14 cellular contexts compared by ENCODE assay signal in genomic region chr5:18800293-18801025, GRCh38.
DNase-seq lines count a peak whose midpoint lies in the region; ATAC-seq and TF ChIP-seq lines count a peak whose summit lies in the region.
"Had no signal": no experiment of that assay in that cellular context is flagged by ENCODE, and none has a peak within 500 bp of the region (broad histone marks: within the 10 kb centered on the region; RNA-seq: fewer than 3 reads in every experiment).

No MANE protein-coding gene starts in this region.

- no peak overlapping the region for H2BK15ac ChIP-seq in H9 (ENCODE audit: low read depth, low read length)
- H2BK15ac ChIP-seq in mesendoderm (replicated peaks; ENCODE audit: low read depth): no peak overlapping the region

- intact Hi-C loops in natural killer cell (cut with micrococcal nuclease): no loop called here

- no peaks in the 10 kb centered on the region for H3K23me2 ChIP-seq in H9 (ENCODE audit: insufficient read length, low read depth, low read length, poor library complexity, severe bottlenecking)

- H2BK120ac ChIP-seq in H9 (ENCODE audit: low read depth, low read length, poor library complexity, severe bottlenecking) (no peak overlapping the region), mesendoderm (ENCODE audit: low read depth, low read length) (no peak overlapping the region)

- H3K27ac ChIP-seq in H9 (ENCODE audit: insufficient read length, low read depth, low read length) (no peak overlapping the region), mesendoderm (ENCODE audit: low read depth, low read length) (no peak overlapping the region), suprapubic skin (no peak overlapping the region)
- H3K27ac ChIP-seq: BLaER1 had no signal

- TF ChIP-seq EP300 in suprapubic skin (IDR thresholded peaks at IDR 0.05): no peak

- no peak overlapping the region for H3K14ac ChIP-seq in H9 (ENCODE audit: insufficient read depth, low read length)

- H3K36me3 Mint-ChIP-seq in H9 (ENCODE audit: insufficient read depth in 1 of 3, low read depth in 3 of 3) (peaks cover 0 to 2% (median 0%) of the 10 kb centered on the region in 3 experiments; a peak in 1 of 7 replicates), chondrocyte (ENCODE audit: low read depth) (no peaks in the 10 kb centered on the region), natural killer cell (no peaks in the 10 kb centered on the region)
- H3K36me3 Mint-ChIP-seq: CD8-positive, alpha-beta memory T cell had no signal

- no peak overlapping the region for H4K5ac ChIP-seq in H9 (ENCODE audit: insufficient read length, low read depth, low read length)
- H4K5ac ChIP-seq in mesendoderm (ENCODE audit: low read length): no peak overlapping the region

- DNase-seq in H9 (no peak), chondrocyte (ENCODE audit: low spot score) (peak; percentile 63), mesendoderm (no peak), natural killer cell (no peak), suprapubic skin (ENCODE audit: low spot score in 2 of 2) (no peak), NCI-H146 (lab: John Stamatoyannopoulos, UW) (no peak)
- DNase-seq: 8988T; AML-193; Caco-2; CD8-positive, alpha-beta memory T cell; DND-41; GDM1 had no signal

- no peaks in the 10 kb centered on the region for H3K79me1 ChIP-seq in H9 (ENCODE audit: insufficient read depth, low read depth, low read length, poor library complexity, severe bottlenecking)
- H3K79me1 ChIP-seq in mesendoderm (ENCODE audit: low read length): no peaks in the 10 kb centered on the region

- no peak for TF ChIP-seq POLR2A in suprapubic skin (IDR thresholded peaks at IDR 0.05)

- H3K27ac Mint-ChIP-seq in H9: peak overlapping the region; percentile 59 to 92 (median 84); a peak in 5 of 7 replicates
- no peak overlapping the region for H3K27ac Mint-ChIP-seq in chondrocyte (ENCODE audit: unreplicated experiment)
- no peak overlapping the region for H3K27ac Mint-ChIP-seq in natural killer cell

- H4K8ac ChIP-seq in H9 (replicated peaks; ENCODE audit: insufficient read length, low read depth, low read length): no peak overlapping the region
- no peak overlapping the region for H4K8ac ChIP-seq in mesendoderm (ENCODE audit: low read depth, low read length)

- no peaks in the 10 kb centered on the region for H3F3A ChIP-seq in Loucy (ENCODE audit: low read depth)

- H3K56ac ChIP-seq in H9 (ENCODE audit: insufficient read length, low read depth, low read length) (no peak overlapping the region), mesendoderm (ENCODE audit: low read length) (peak overlapping the region; percentile 39)

- no peaks in the 10 kb centered on the region for H3K36me3 ChIP-seq in Loucy (ENCODE audit: insufficient read depth, low read length)
- no peaks in the 10 kb centered on the region for H3K36me3 ChIP-seq in mesendoderm (ENCODE audit: control insufficient read depth, insufficient read depth, low read length)
- no peaks in the 10 kb centered on the region for H3K36me3 ChIP-seq in suprapubic skin
- H3K36me3 ChIP-seq: BLaER1 had no signal

- H3K9me2 ChIP-seq in Loucy (replicated peaks; ENCODE audit: low read depth, low read length): no peaks in the 10 kb centered on the region

- H3K4me3 Mint-ChIP-seq in H9: no peak overlapping the region; a peak in 1 of 5 replicates
- no peak overlapping the region for H3K4me3 Mint-ChIP-seq in chondrocyte (ENCODE audit: unreplicated experiment)
- no peak overlapping the region for H3K4me3 Mint-ChIP-seq in natural killer cell
- H3K4me3 Mint-ChIP-seq: CD8-positive, alpha-beta memory T cell had no signal

- WGBS in H9 (ENCODE audit: extremely low coverage, insufficient read length, low lambda C conversion rate): no CpG with 5 or more reads among the region's 19 CpGs
- no CpG with 5 or more reads among the region's 19 CpGs for WGBS in mesendoderm (ENCODE audit: extremely low coverage, insufficient coverage, low lambda C conversion rate)
- 89% methylated on average over 17 of the region's 19 CpGs for WGBS in suprapubic skin

- no peak overlapping the region for H3K9ac ChIP-seq in H9 (ENCODE audit: extremely low read depth, insufficient read length, low read length)
- H3K9ac ChIP-seq in Loucy (ENCODE audit: low read depth, low read length, poor library complexity, severe bottlenecking): no peak overlapping the region
- H3K9ac ChIP-seq in mesendoderm (ENCODE audit: low read length): no peak overlapping the region
- H3K9ac ChIP-seq: BLaER1 had no signal

- TF ChIP-seq CTCF in H9 (conservative IDR thresholded peaks at IDR 0.05): no peak
- TF ChIP-seq CTCF in Loucy (conservative IDR thresholded peaks at IDR 0.05; ENCODE audit: low read length): no peak
- TF ChIP-seq CTCF in chondrocyte (IDR thresholded peaks at IDR 0.05): no peak
- no peak for TF ChIP-seq CTCF in natural killer cell (IDR thresholded peaks at IDR 0.05)
- TF ChIP-seq CTCF in suprapubic skin (IDR thresholded peaks at IDR 0.05): no peak

- no peak overlapping the region for H2BK20ac ChIP-seq in H9 (ENCODE audit: low read depth, low read length, poor library complexity, severe bottlenecking)

- no peaks in the 10 kb centered on the region for H3K27me3 Mint-ChIP-seq in H9 (ENCODE audit: low read depth)
- peaks cover 2% of the 10 kb centered on the region for H3K27me3 Mint-ChIP-seq in chondrocyte (ENCODE audit: low read depth)
- no peaks in the 10 kb centered on the region for H3K27me3 Mint-ChIP-seq in natural killer cell (ENCODE audit: low read depth in 2 of 2)

- H3K4ac ChIP-seq in H9 (ENCODE audit: low read depth, low read length) (no peak overlapping the region), mesendoderm (ENCODE audit: low read depth, low read length) (no peak overlapping the region)

- H4K91ac ChIP-seq in H9 (ENCODE audit: insufficient read length, low read depth, low read length): no peak overlapping the region

- H3T11ph ChIP-seq in H9 (ENCODE audit: low read length): no peak overlapping the region

- H3K4me2 ChIP-seq in H9 (ENCODE audit: insufficient read depth, insufficient read length, low read length) (no peak overlapping the region), Loucy (ENCODE audit: low read depth, low read length, poor library complexity, severe bottlenecking) (no peak overlapping the region), mesendoderm (ENCODE audit: low read length) (no peak overlapping the region)
- H3K4me2 ChIP-seq: BLaER1 had no signal

- H3K27me3 ChIP-seq in H9 (ENCODE audit: insufficient read depth, low read length) (no peaks in the 10 kb centered on the region), Loucy (ENCODE audit: insufficient read depth, low read length, poor library complexity, severe bottlenecking) (no peaks in the 10 kb centered on the region), mesendoderm (ENCODE audit: insufficient read depth, low read length, poor library complexity) (no peaks in the 10 kb centered on the region), suprapubic skin (no peaks in the 10 kb centered on the region)
- H3K27me3 ChIP-seq: BLaER1 had no signal

- H2BK12ac ChIP-seq in H9 (ENCODE audit: insufficient read length, low read depth, low read length): no peak overlapping the region

- H3K23ac ChIP-seq in H9 (ENCODE audit: insufficient read length, low read depth, low read length) (no peak overlapping the region), mesendoderm (ENCODE audit: low read length) (peak overlapping the region; percentile 4)

- H3K4me1 ChIP-seq in H9 (ENCODE audit: insufficient read depth, low read length) (peaks cover 2% of the 10 kb centered on the region; the same call in 1 of the 2 replicates), Loucy (ENCODE audit: insufficient read depth, low read length, poor library complexity, severe bottlenecking) (no peaks in the 10 kb centered on the region), mesendoderm (ENCODE audit: control insufficient read depth, low read depth, low read length) (no peaks in the 10 kb centered on the region), suprapubic skin (no peaks in the 10 kb centered on the region)
- H3K4me1 ChIP-seq: BLaER1, Caco-2 had no signal

- H2AK5ac ChIP-seq in H9 (ENCODE audit: insufficient read length, low read length) (no peak overlapping the region), mesendoderm (ENCODE audit: low read length) (no peak overlapping the region)

- peaks cover 46 to 47% of the 10 kb centered on the region in 2 experiments for H3K4me1 Mint-ChIP-seq in H9
- no peaks in the 10 kb centered on the region for H3K4me1 Mint-ChIP-seq in chondrocyte (ENCODE audit: low read depth)
- H3K4me1 Mint-ChIP-seq in natural killer cell: no peaks in the 10 kb centered on the region

- H4K20me1 ChIP-seq in H9 (ENCODE audit: control insufficient read depth, insufficient read depth, insufficient read length) (no peaks in the 10 kb centered on the region), Loucy (ENCODE audit: insufficient read depth, low read length, poor library complexity, severe bottlenecking) (no peaks in the 10 kb centered on the region)
- H4K20me1 ChIP-seq: BLaER1 had no signal

- H3K9me3 Mint-ChIP-seq in H9: no peaks in the 10 kb centered on the region; a peak in 1 of 5 replicates
- no peaks in the 10 kb centered on the region for H3K9me3 Mint-ChIP-seq in chondrocyte (ENCODE audit: low read depth)
- H3K9me3 Mint-ChIP-seq in natural killer cell: peaks cover 2 to 3% of the 10 kb centered on the region in 2 donors
- H3K9me3 Mint-ChIP-seq: CD8-positive, alpha-beta memory T cell had no signal

- ATAC-seq in natural killer cell: no peak

- H3K9me3 ChIP-seq in H9 (ENCODE audit: control insufficient read depth, low read depth, low read length) (no peaks in the 10 kb centered on the region), Loucy (ENCODE audit: insufficient read depth, low read depth, low read length) (no peaks in the 10 kb centered on the region), suprapubic skin (no peaks in the 10 kb centered on the region)
- H3K9me3 ChIP-seq: BLaER1, Caco-2 had no signal

- H2BK5ac ChIP-seq in H9 (ENCODE audit: insufficient read length, low read length): no peak overlapping the region
- H2BK5ac ChIP-seq in mesendoderm (ENCODE audit: low read length): no peak overlapping the region

- no peak overlapping the region for H2AFZ ChIP-seq in H9 (ENCODE audit: low read length)
- H2AFZ ChIP-seq in Loucy (ENCODE audit: low read length): peak overlapping the region; percentile 32; the same call in 1 of the 2 replicates

- H3K4me3 ChIP-seq in Loucy (ENCODE audit: low read length, poor library complexity, severe bottlenecking): no peak overlapping the region
- H3K4me3 ChIP-seq in mesendoderm (ENCODE audit: low read length): no peak overlapping the region
- no peak overlapping the region for H3K4me3 ChIP-seq in suprapubic skin
- H3K4me3 ChIP-seq: BLaER1 had no signal

- H3K79me2 ChIP-seq in H9 (ENCODE audit: insufficient read depth, low read length) (no peaks in the 10 kb centered on the region), Loucy (ENCODE audit: insufficient read depth, low read length) (no peaks in the 10 kb centered on the region), mesendoderm (ENCODE audit: control insufficient read depth, insufficient read depth, low read length) (no peaks in the 10 kb centered on the region)

- H3K18ac ChIP-seq in H9 (ENCODE audit: insufficient read length, low read depth, low read length) (no peak overlapping the region), mesendoderm (ENCODE audit: low read length) (no peak overlapping the region)

Comparison
In these comparisons a context has a peak if more than half of its experiments do, and no peak if none do; other contexts are left out.
1. H3K27ac Mint-ChIP-seq: peak in H9 (3 of 3); none in chondrocyte (single experiment) and natural killer cell (0 of 2).